24 cellular contexts compared by ENCODE assay signal in genomic region chr2:217611626-217612127, GRCh38.
DNase-seq lines count a peak whose midpoint lies in the region; ATAC-seq, FAIRE-seq and TF ChIP-seq lines count a peak whose summit lies in the region.
"Had no signal": no experiment of that assay in that cellular context is flagged by ENCODE, and none has a peak within 500 bp of the region (broad histone marks: within the 10 kb centered on the region; RNA-seq: fewer than 3 reads in every experiment).

No MANE protein-coding gene starts in this region.

- TF ChIP-seq POLR2A in HepG2 (IDR thresholded peaks at IDR 0.05; ENCODE audit: insufficient read depth in 1 of 2, low read depth in 2 of 2, low read length in 2 of 2) (no peak), right lobe of liver (IDR thresholded peaks at IDR 0.05) (no peak)

- BruUV-seq in HepG2 (replicated peaks; lab: Mats Ljungman, UMichigan), result no TSS peak

- TF ChIP-seq CTCF in HepG2 (CRISPR knock-in tag; IDR thresholded peaks at IDR 0.05), result no peak
- no peak for TF ChIP-seq CTCF in right lobe of liver (IDR thresholded peaks at IDR 0.05)

- TF ChIP-seq EP300 in HepG2 (IDR thresholded peaks at IDR 0.05; ENCODE audit: low read depth in 2 of 2, low read length in 2 of 2) (no peak), HepG2 (CRISPR knock-in tag; IDR thresholded peaks at IDR 0.05; ENCODE audit: borderline replicate concordance) (no peak)

- H3K27ac ChIP-seq in HepG2 (ENCODE audit: extremely low read length, insufficient read depth, low read length) (no peak overlapping the region), right lobe of liver (no peak overlapping the region)
- H3K27ac ChIP-seq: 22Rv1, cardiac muscle cell, HL-60, SJCRH30, tibial artery, WERI-Rb-1 had no signal

- TF ChIP-seq RAD21 in HepG2 (CRISPR knock-in tag; IDR thresholded peaks at IDR 0.05), result no peak

- H2AFZ ChIP-seq in HepG2 (ENCODE audit: low read length), result no peak overlapping the region

- H3K4me2 ChIP-seq in HepG2 (ENCODE audit: low read depth, low read length), result no peak overlapping the region

- H3K9me3 ChIP-seq in HepG2 (ENCODE audit: low read length) (no peaks in the 10 kb centered on the region), right lobe of liver (no peaks in the 10 kb centered on the region)
- H3K9me3 ChIP-seq: SJCRH30, tibial artery had no signal

- POLR2A ChIA-PET in HepG2 (lab: Yijun Ruan, JAX), result no interaction called here

- H3K4me1 ChIP-seq in HepG2 (ENCODE audit: insufficient read depth, low read length) (no peaks in the 10 kb centered on the region), right lobe of liver (no peaks in the 10 kb centered on the region)

- peaks cover 6% of the 10 kb centered on the region; the same call in 1 of the 2 replicates for H4K20me1 ChIP-seq in HepG2 (ENCODE audit: insufficient read depth, low read length)

- 42% methylated on average over 5 of the region's 5 CpGs for WGBS in HepG2 (ENCODE audit: low lambda C conversion rate)
- WGBS in right lobe of liver (ENCODE audit: insufficient coverage, low coverage, low lambda C conversion rate, missing lambda C conversion rate), result no CpG with 5 or more reads among the region's 5 CpGs

- H3K9ac ChIP-seq in HepG2 (ENCODE audit: insufficient read depth, low read depth, low read length), result no peak overlapping the region

- peak; percentile 29 for DNase-seq in DMS53 (lab: John Stamatoyannopoulos, UW)
- DNase-seq in DMS53 treated with DMSO at 0.1 percent for 48 hours (lab: John Stamatoyannopoulos, UW; ENCODE audit: unreplicated experiment), result no peak
- no peak for DNase-seq in HepG2 (ENCODE audit: low spot score)
- DNase-seq in right lobe of liver, result no peak
- DNase-seq in cerebellar cortex (ENCODE audit: low spot score), result peak; percentile 62
- DNase-seq in NOMO-1 treated with DMSO at 0.1 percent for 48 hours (lab: John Stamatoyannopoulos, UW; ENCODE audit: unreplicated experiment), result no peak
- no peak for DNase-seq in Ammon's horn (ENCODE audit: low spot score)
- DNase-seq in pons (ENCODE audit: low spot score), result no peak
- DNase-seq: GOT3; NCI-H2081; NCI-H345; NCI-H82; SJCRH30; small intestine; stimulated activated naive CD4-positive, alpha-beta T cell treated with Interleukin-2 at 50 U/mL for 16 hours; tibial artery; WERI-Rb-1 had no signal

- no peaks in the 10 kb centered on the region for H3K79me2 ChIP-seq in HepG2 (ENCODE audit: insufficient read depth, low read length)

- H3K36me3 ChIP-seq in HepG2 (replicated peaks in 1 of 2; ENCODE audit: control insufficient read depth in 1 of 2, insufficient read depth in 2 of 2, low read length in 2 of 2), result no peaks in the 10 kb centered on the region
- no peaks in the 10 kb centered on the region for H3K36me3 ChIP-seq in right lobe of liver
- H3K36me3 ChIP-seq: cardiac muscle cell, SJCRH30, WERI-Rb-1 had no signal

- intact Hi-C loops in HepG2 (cut with micrococcal nuclease; ENCODE audit: unreplicated experiment), result no loop called here
- intact Hi-C loops in right lobe of liver (cut with DNase I), result no loop called here

- no peak overlapping the region for H3K4me3 ChIP-seq in HepG2 (replicated peaks in 1 of 3; ENCODE audit: insufficient read depth in 1 of 3, low read depth in 2 of 3, low read length in 3 of 3)
- no peak overlapping the region for H3K4me3 ChIP-seq in right lobe of liver
- H3K4me3 ChIP-seq: cardiac muscle cell, lung, SJCRH30, tibial artery had no signal

- in situ Hi-C loops in HepG2 (cut with HindIII; ENCODE audit: extremely low pct_ligation_motif_present, low pct_unique_long_range_greater_than_20kb), result no loop called here

- FAIRE-seq in HepG2 (lab: Jason Lieb, UNC), result no peak
- FAIRE-seq: endometrium, keratinocyte, small intestine had no signal

- ATAC-seq in HepG2 (no peak), right lobe of liver (no peak)
- ATAC-seq: Panc1 had no signal

- CTCF ChIA-PET in HepG2 (lab: Yijun Ruan, JAX; ENCODE audit: low intra/inter-chr PET ratio, low total read pairs), result no interaction called here

- H3K27me3 ChIP-seq in HepG2 (ENCODE audit: control insufficient read depth in 1 of 2, insufficient read depth in 2 of 2, low read length in 2 of 2) (peaks cover 2% of the 10 kb centered on the region in 2 experiments; a peak in 2 of 5 replicates), right lobe of liver (no peaks in the 10 kb centered on the region)
- H3K27me3 ChIP-seq: cardiac muscle cell, SJCRH30, tibial artery had no signal

TF ChIP-seq in HepG2, 621 proteins besides CTCF, POLR2A, EP300 and RAD21:
- TF ChIP-seq HOXA9 (CRISPR knock-in tag; IDR thresholded peaks at IDR 0.05; ENCODE audit: borderline replicate concordance), result no peak
- peak; percentile 49; the same call in 1 of the 2 replicates for TF ChIP-seq NFE2L2 (IDR thresholded peaks at IDR 0.05; ENCODE audit: low read length)
TF ChIP-seq in HepG2: peak in this region for 1.

Comparison
In these comparisons a context has a peak if more than half of its experiments do, and no peak if none do; other contexts are left out.
1. DNase-seq: peak in DMS53 (single experiment) and cerebellar cortex (single experiment); none in DMS53 treated with DMSO at 0.1 percent for 48 hours (single experiment), HepG2 (single experiment), right lobe of liver (0 of 3), NOMO-1 treated with DMSO at 0.1 percent for 48 hours (single experiment), Ammon's horn (single experiment) and pons (single experiment).